1 cellular context compared by ENCODE assay signal in the genomic region with DNA sequence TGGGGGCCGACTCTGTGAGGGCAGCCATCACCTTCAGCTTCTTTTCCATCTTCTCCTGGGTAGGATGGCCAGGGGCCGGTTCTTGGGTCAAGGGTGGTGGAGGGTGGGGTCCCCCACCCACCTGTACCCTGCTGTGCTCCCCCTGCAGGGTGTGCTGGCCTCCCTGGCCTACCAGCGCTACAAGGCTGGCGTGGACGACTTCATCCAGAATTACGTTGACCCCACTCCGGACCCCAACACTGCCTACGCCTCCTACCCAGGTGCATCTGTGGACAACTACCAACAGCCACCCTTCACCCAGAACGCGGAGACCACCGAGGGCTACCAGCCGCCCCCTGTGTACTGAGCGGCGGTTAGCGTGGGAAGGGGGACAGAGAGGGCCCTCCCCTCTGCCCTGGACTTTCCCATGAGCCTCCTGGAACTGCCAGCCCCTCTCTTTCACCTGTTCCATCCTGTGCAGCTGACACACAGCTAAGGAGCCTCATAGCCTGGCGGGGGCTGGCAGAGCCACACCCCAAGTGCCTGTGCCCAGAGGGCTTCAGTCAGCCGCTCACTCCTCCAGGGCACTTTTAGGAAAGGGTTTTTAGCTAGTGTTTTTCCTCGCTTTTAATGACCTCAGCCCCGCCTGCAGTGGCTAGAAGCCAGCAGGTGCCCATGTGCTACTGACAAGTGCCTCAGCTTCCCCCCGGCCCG.
TF ChIP-seq lines count a peak whose summit lies in the region.

No MANE protein-coding gene starts in this region.

TF ChIP-seq in K562, 482 proteins besides CTCF, POLR2A, EP300 and RAD21:
- peak; percentile 74 for TF ChIP-seq RBFOX2 (IDR thresholded peaks at IDR 0.05; ENCODE audit: low read depth, low read length)
- TF ChIP-seq SUPT5H (IDR thresholded peaks at IDR 0.05): peak; percentile 7; the same call in 1 of the 2 replicates
- TF ChIP-seq REST (CRISPR knock-in tag; IDR thresholded peaks at IDR 0.05; ENCODE audit: low read depth): 0 out of 2 replicates have a peak, but pooled peaks have one; percentile 20
- TF ChIP-seq, protein P1, sequence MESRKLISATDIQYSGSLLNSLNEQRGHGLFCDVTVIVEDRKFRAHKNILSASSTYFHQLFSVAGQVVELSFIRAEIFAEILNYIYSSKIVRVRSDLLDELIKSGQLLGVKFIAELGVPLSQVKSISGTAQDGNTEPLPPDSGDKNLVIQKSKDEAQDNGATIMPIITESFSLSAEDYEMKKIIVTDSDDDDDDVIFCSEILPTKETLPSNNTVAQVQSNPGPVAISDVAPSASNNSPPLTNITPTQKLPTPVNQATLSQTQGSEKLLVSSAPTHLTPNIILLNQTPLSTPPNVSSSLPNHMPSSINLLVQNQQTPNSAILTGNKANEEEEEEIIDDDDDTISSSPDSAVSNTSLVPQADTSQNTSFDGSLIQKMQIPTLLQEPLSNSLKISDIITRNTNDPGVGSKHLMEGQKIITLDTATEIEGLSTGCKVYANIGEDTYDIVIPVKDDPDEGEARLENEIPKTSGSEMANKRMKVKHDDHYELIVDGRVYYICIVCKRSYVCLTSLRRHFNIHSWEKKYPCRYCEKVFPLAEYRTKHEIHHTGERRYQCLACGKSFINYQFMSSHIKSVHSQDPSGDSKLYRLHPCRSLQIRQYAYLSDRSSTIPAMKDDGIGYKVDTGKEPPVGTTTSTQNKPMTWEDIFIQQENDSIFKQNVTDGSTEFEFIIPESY (CRISPR knock-in tag; IDR thresholded peaks at IDR 0.05): peak; percentile 58
- peak; percentile 77 for TF ChIP-seq RBM22 (IDR thresholded peaks at IDR 0.05; ENCODE audit: low read depth, low read length, poor library complexity, severe bottlenecking)
- TF ChIP-seq POLR2G (IDR thresholded peaks at IDR 0.05; ENCODE audit: low read depth, low read length): peak; percentile 66
- TF ChIP-seq FIP1L1 (IDR thresholded peaks at IDR 0.05; ENCODE audit: low read depth, low read length, poor library complexity, severe bottlenecking): peak; percentile 22
